ENCODE assay signal across 1 cellular context in genomic region chr6:6886160-6886885, GRCh38.
TF ChIP-seq lines count a peak whose summit lies in the region.

No MANE protein-coding gene starts in this region.

TF ChIP-seq in K562, 482 proteins besides CTCF, POLR2A, EP300 and RAD21 (continued from another document and continues in another):
- TF ChIP-seq FOXA3 (CRISPR knock-in tag; conservative IDR thresholded peaks at IDR 0.05 in 1 of 2, IDR thresholded peaks at IDR 0.05 in 1 of 2) (peak; percentile 28 to 81; a peak in 2 of 4 replicates), HMG20A (CRISPR knock-in tag; conservative IDR thresholded peaks at IDR 0.05) (no peak), ZNF696 (CRISPR knock-in tag; conservative IDR thresholded peaks at IDR 0.05) (no peak), ZNF239 (CRISPR knock-in tag; IDR thresholded peaks at IDR 0.05) (no peak), MTA1 (IDR thresholded peaks at IDR 0.05; ENCODE audit: borderline replicate concordance) (no peak), ZNF134 (CRISPR knock-in tag; conservative IDR thresholded peaks at IDR 0.05) (no peak; the same call in 1 of the 2 replicates), IRF9 (tag; IDR thresholded peaks at IDR 0.05) (peak; percentile 67), KDM1A (IDR thresholded peaks at IDR 0.05) (peak in 1 of 2 experiments; percentile 46; a peak in 1 of 4 replicates), PBX2 (CRISPR knock-in tag; IDR thresholded peaks at IDR 0.05; ENCODE audit: low read depth) (no peak), PBX2 (tag; conservative IDR thresholded peaks at IDR 0.05; ENCODE audit: low read depth) (peak; percentile 65), TFAP4 (CRISPR knock-in tag; IDR thresholded peaks at IDR 0.05; ENCODE audit: borderline replicate concordance) (no peak; the same call in 1 of the 2 replicates), RNF219 (CRISPR knock-in tag; IDR thresholded peaks at IDR 0.05) (no peak), FOXP1 (CRISPR knock-in tag; IDR thresholded peaks at IDR 0.05) (peak; percentile 22; the same call in 1 of the 2 replicates), ZNF75A (CRISPR knock-in tag; IDR thresholded peaks at IDR 0.05) (no peak), MAFK (IDR thresholded peaks at IDR 0.05; ENCODE audit: low read length) (no peak), MNT (conservative IDR thresholded peaks at IDR 0.05) (peak; percentile 73 to 86), THRB (CRISPR knock-in tag; conservative IDR thresholded peaks at IDR 0.05) (no peak), CREB1 (IDR thresholded peaks at IDR 0.05) (peak; percentile 11; the same call in 1 of the 2 replicates), CREB1 (CRISPR knock-in tag; IDR thresholded peaks at IDR 0.05) (no peak), TAF9B (IDR thresholded peaks at IDR 0.05; ENCODE audit: partially characterized antibody) (no peak), ZNF778 (CRISPR knock-in tag; IDR thresholded peaks at IDR 0.05) (no peak), TEAD4 (IDR thresholded peaks at IDR 0.05; ENCODE audit: low read length) (peak; percentile 75), TEAD4 (CRISPR knock-in tag; IDR thresholded peaks at IDR 0.05; ENCODE audit: borderline replicate concordance) (no peak), ELK1 (CRISPR knock-in tag; IDR thresholded peaks at IDR 0.05) (no peak), MGA (IDR thresholded peaks at IDR 0.05) (peak; percentile 100), PYGO2 (tag; IDR thresholded peaks at IDR 0.05) (0 out of 2 replicates have a peak, but pooled peaks have one; percentile 25), SNIP1 (IDR thresholded peaks at IDR 0.05; ENCODE audit: low read depth) (no peak), FOXJ3 (CRISPR knock-in tag; IDR thresholded peaks at IDR 0.05) (no peak)
